In the genomic region with DNA sequence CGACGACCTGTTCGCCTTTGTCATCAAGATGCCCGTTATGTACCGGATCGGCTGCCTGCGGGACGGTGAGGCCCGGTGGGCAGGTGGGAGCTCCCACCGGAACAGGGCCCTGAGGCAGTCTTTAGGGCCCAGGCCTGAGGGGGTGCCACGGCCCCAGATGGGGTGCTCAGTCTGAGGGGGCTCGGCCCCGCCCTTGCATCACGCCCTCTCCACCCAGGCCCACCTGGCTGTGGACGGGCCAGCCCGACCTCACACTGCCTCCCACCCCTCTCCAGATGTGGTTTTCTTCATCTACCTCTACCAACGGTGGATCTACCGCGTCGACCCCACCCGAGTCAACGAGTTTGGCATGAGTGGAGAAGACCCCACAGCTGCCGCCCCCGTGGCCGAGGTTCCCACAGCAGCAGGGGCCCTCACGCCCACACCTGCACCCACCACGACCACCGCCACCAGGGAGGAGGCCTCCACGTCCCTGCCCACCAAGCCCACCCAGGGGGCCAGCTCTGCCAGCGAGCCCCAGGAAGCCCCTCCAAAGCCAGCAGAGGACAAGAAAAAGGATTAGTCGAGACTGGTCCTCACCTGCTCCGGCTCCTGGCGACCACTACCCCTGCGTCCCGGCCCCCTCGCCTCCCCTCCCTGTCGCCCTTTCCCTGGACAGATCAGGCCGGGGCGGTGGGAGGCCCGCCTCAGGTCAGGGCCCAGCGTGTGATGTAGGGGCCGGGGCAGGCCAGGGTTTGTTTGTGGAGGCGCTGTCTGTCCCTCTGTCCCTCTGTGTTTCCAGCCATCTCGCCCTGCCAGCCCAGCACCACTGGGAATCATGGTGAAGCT, we compare ENCODE assay signal across 1 cellular context.
TF ChIP-seq lines count a peak whose summit lies in the region.

No MANE protein-coding gene starts in this region.

TF ChIP-seq in endothelial cell of umbilical vein, 7 proteins besides CTCF, POLR2A, EP300 and RAD21:
- TF ChIP-seq POLR2AphosphoS5 (IDR thresholded peaks at IDR 0.05; ENCODE audit: insufficient read depth, low read depth, low read length): no peak
- no peak for TF ChIP-seq EZH2 (IDR thresholded peaks at IDR 0.05; ENCODE audit: borderline replicate concordance, low read depth, low read length, severe bottlenecking)
- TF ChIP-seq GATA2 (IDR thresholded peaks at IDR 0.05; ENCODE audit: insufficient read depth, insufficient read length, low read depth, low read length): no peak
- TF ChIP-seq JUN (IDR thresholded peaks at IDR 0.05; ENCODE audit: borderline replicate concordance, insufficient read depth, insufficient read length, low read depth): no peak
- TF ChIP-seq FOS (IDR thresholded peaks at IDR 0.05; ENCODE audit: borderline replicate concordance, insufficient read depth, low read length): no peak
- no peak for TF ChIP-seq MYC (IDR thresholded peaks at IDR 0.05; ENCODE audit: low read depth, low read length)
- TF ChIP-seq, protein P1, sequence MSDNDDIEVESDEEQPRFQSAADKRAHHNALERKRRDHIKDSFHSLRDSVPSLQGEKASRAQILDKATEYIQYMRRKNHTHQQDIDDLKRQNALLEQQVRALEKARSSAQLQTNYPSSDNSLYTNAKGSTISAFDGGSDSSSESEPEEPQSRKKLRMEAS (IDR thresholded peaks at IDR 0.05; ENCODE audit: insufficient read depth, insufficient read length): no peak
TF ChIP-seq in endothelial cell of umbilical vein: peak in this region for 0.
